Comparison of ENCODE assay signal across 16 cellular contexts in genomic region chr13:51589793-51590192, GRCh38. TPM values are rescaled to one million over a fixed set of nuclear protein-coding genes. Genes with fewer than 3 reads are reported as not detected.
DNase-seq lines count a peak whose midpoint lies in the region; ATAC-seq and TF ChIP-seq lines count a peak whose summit lies in the region.
"Had no signal": no experiment of that assay in that cellular context is flagged by ENCODE, and none has a peak within 500 bp of the region (broad histone marks: within the 10 kb centered on the region; RNA-seq: fewer than 3 reads in every experiment).

No MANE protein-coding gene starts in this region.

- H3K9me3 ChIP-seq in osteoblast (ENCODE audit: low read depth, low read length) = no peaks in the 10 kb centered on the region

- peak overlapping the region; percentile 77 for H3K4me2 ChIP-seq in osteoblast (ENCODE audit: insufficient read depth, low read length)

- intact Hi-C loops in dorsolateral prefrontal cortex (cut with DNase I) = loop anchor here in 1 of 2 donors (5.0 kb wide), 2 partner anchors 43 to 138 kb away; no protein-coding TSS in a partner anchor

- no peak overlapping the region for H2AFZ ChIP-seq in ACC112 (ENCODE audit: low read length, unreplicated experiment)
- H2AFZ ChIP-seq in osteoblast (ENCODE audit: low read length) = peak overlapping the region; percentile 5

- peaks cover 85% of the 10 kb centered on the region for H3K79me2 ChIP-seq in ACC112 (ENCODE audit: control insufficient read depth, insufficient read depth, low read length, unreplicated experiment)
- peaks cover 87% of the 10 kb centered on the region for H3K79me2 ChIP-seq in osteoblast (ENCODE audit: insufficient read depth, low read length)

- H3K4me1 ChIP-seq in ACC112 (ENCODE audit: control insufficient read depth, insufficient read depth, low read length, unreplicated experiment) (peaks cover 54% of the 10 kb centered on the region), osteoblast (ENCODE audit: insufficient read depth, low read length) (peaks cover 61% of the 10 kb centered on the region)

- TF ChIP-seq CTCF in dorsolateral prefrontal cortex (IDR thresholded peaks at IDR 0.05 in 54 of 56, conservative IDR thresholded peaks at IDR 0.05 in 2 of 56; ENCODE audit: low read depth in 1 of 56, partially characterized antibody in 56 of 56) (no peak), osteoblast (IDR thresholded peaks at IDR 0.05; ENCODE audit: extremely low read depth, low read depth, low read length) (no peak)

- peak overlapping the region; percentile 84 for H3K27ac ChIP-seq in ACC112 (ENCODE audit: low read depth, low read length)
- H3K27ac ChIP-seq in dorsolateral prefrontal cortex = peak overlapping the region in 33 of 59 donors; percentile 1 to 69 (median 40)
- H3K27ac ChIP-seq in osteoblast (ENCODE audit: low read depth, low read length) = peak overlapping the region; percentile 91
- H3K27ac ChIP-seq: brain microvascular endothelial cell, WERI-Rb-1 had no signal

- H3K4me3 ChIP-seq in ACC112 (ENCODE audit: low read depth, low read length) (peak overlapping the region; percentile 36), dorsolateral prefrontal cortex (peak overlapping the region in 1 of 59 donors; percentile 1), osteoblast (ENCODE audit: insufficient read depth, low read length) (peak overlapping the region; percentile 3)

- H3K27me3 ChIP-seq in ACC112 (ENCODE audit: insufficient read depth, low read length) (no peaks in the 10 kb centered on the region), dorsolateral prefrontal cortex (no peaks in the 10 kb centered on the region), osteoblast (ENCODE audit: insufficient read depth, low read length) (no peaks in the 10 kb centered on the region)
- H3K27me3 ChIP-seq: brain microvascular endothelial cell had no signal

- H3K36me3 ChIP-seq in ACC112 (ENCODE audit: insufficient read depth, low read length) = no peaks in the 10 kb centered on the region
- no peaks in the 10 kb centered on the region for H3K36me3 ChIP-seq in osteoblast (ENCODE audit: insufficient read depth, low read length)
- H3K36me3 ChIP-seq: brain microvascular endothelial cell, WERI-Rb-1 had no signal

- no peaks in the 10 kb centered on the region for H4K20me1 ChIP-seq in osteoblast (ENCODE audit: insufficient read depth, low read length)

- ATAC-seq in GM21528 (IDR thresholded peaks at IDR 0.05; ENCODE audit: low FRiP score, unreplicated experiment) = no peak
- ATAC-seq: stimulated activated effector memory CD8-positive, alpha-beta T cell treated with anti-CD3 and anti-CD28 coated beads, Interleukin-12 subunit alpha, Interleukin-12 subunit beta, amount 100 ng/mL, for 72 hours had no signal

- DNase-seq in OCI-M1 (lab: John Stamatoyannopoulos, UW) (peak; percentile 48), dorsolateral prefrontal cortex (no peak), osteoblast (ENCODE audit: insufficient read length, low spot score, missing footprints) (no peak), ecto neural progenitor cell (ENCODE audit: low spot score) (no peak), HK-2 (ENCODE audit: unreplicated experiment) (no peak)
- DNase-seq in activated naive CD4-positive, alpha-beta T cell treated with anti-CD3 and anti-CD28 coated beads, Interleukin-2, amount 50 U/mL, for 16 hours = no peak
- DNase-seq: activated naive CD4-positive, alpha-beta T cell; brain microvascular endothelial cell; Calu3; NCI-H1092 treated with DMSO at 0.1 percent for 48 hours; NCI-H226; retina; WERI-Rb-1 had no signal

RNA-seq across cellular contexts. Expression of gene WDFY2, which starts 5.5 kb away (rescaled TPM):
- total RNA-seq in dorsolateral prefrontal cortex (10 to 100 TPM; 10.9 to 39.0 (median 19.4) TPM), osteoblast (11.2 and 11.9 TPM in 2 replicates)

Comparison
In these comparisons a context has a peak if more than half of its experiments do, and no peak if none do; other contexts are left out.
1. H3K27ac ChIP-seq: peak in every context shown above with its lines; median percentile 91 in osteoblast; 84 in ACC112; 40 in dorsolateral prefrontal cortex.